Comparison of ENCODE assay signal across 1 cellular context in the genomic region with DNA sequence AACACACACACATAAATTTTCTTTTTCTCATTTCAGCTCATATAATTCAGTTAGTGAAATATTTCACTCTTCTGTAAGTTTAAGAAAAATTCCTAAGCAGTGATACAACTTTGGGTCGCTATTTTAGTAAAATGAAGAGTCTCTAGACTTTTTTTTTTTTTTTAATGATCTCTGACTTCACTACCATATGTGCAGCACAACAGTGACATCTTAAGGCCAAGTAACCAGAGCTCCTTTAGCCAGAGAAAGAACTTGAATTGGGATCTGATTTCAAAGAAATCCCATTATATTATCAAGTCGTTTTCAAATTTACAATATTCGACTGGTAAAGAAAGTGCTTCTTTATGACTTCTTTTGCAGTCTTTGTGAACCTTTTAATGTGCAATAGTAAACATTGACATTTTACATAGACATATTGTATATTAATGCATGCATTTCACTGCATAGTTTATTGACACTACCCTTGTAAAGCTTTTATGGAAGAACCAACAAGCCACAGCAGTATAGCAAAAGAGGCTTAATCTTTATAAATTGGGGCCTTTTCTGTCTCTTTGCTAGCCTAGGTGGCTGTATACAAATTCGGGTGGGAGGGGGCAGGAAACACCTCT.
TF ChIP-seq lines count a peak whose summit lies in the region.

No MANE protein-coding gene starts in this region.

TF ChIP-seq in GM23338, 12 proteins besides CTCF, POLR2A, EP300 and RAD21 (continued from another document):
- no peak for TF ChIP-seq ZNF462 (CRISPR knock-in tag; IDR thresholded peaks at IDR 0.05)
- TF ChIP-seq ZNF331 (CRISPR knock-in tag; IDR thresholded peaks at IDR 0.05; ENCODE audit: low read depth), result no peak
- no peak for TF ChIP-seq EZH2 (IDR thresholded peaks at IDR 0.05; ENCODE audit: low read depth, unreplicated experiment)
- no peak for TF ChIP-seq POLR2AphosphoS5 (IDR thresholded peaks at IDR 0.05; ENCODE audit: low read depth)
- TF ChIP-seq CREB1 (CRISPR knock-in tag; IDR thresholded peaks at IDR 0.05; ENCODE audit: low read depth), result no peak
- TF ChIP-seq REST (IDR thresholded peaks at IDR 0.05; ENCODE audit: unreplicated experiment), result no peak
- TF ChIP-seq STAT1 (IDR thresholded peaks at IDR 0.05; ENCODE audit: unreplicated experiment), result no peak
TF ChIP-seq in GM23338: peak in this region for 0.
